ENCODE assay signal across 25 cellular contexts in genomic region chr6:13101409-13101808, GRCh38.
A peak's percentile ranks its signal among the peaks of the same experiment; 100 is the strongest.
DNase-seq lines count a peak whose midpoint lies in the region; ATAC-seq, FAIRE-seq and TF ChIP-seq lines count a peak whose summit lies in the region.
"Had no signal": no experiment of that assay in that cellular context is flagged by ENCODE, and none has a peak within 500 bp of the region (broad histone marks: within the 10 kb centered on the region; RNA-seq: fewer than 3 reads in every experiment).

No MANE protein-coding gene starts in this region.

- no peak overlapping the region for H3K23ac ChIP-seq in H1 (ENCODE audit: insufficient read length)

- no peak overlapping the region for H2BK20ac ChIP-seq in H1 (ENCODE audit: low read length)

- H3K27ac ChIP-seq in H1 (ENCODE audit: low read depth, low read length): no peak overlapping the region
- H3K27ac ChIP-seq: RWPE1 had no signal

- TF ChIP-seq CTCF in H1 (IDR thresholded peaks at IDR 0.05; ENCODE audit: control extremely low read depth in 1 of 3, insufficient read depth in 1 of 3, low read depth in 1 of 3, low read length in 3 of 3): no peak
- TF ChIP-seq CTCF in GM10266 (IDR thresholded peaks at IDR 0.05; ENCODE audit: control insufficient read depth, insufficient read depth, low read depth, missing control alignments): no peak

- H3K4me1 Mint-ChIP-seq in activated CD4-positive, alpha-beta T cell treated with anti-CD3 and anti-CD28 coated beads, Interleukin-2, amount 10 ng/mL, durations not matched to agents 24 days and 14 days: no peaks in the 10 kb centered on the region
- H3K4me1 Mint-ChIP-seq in stimulated activated effector memory CD8-positive, alpha-beta T cell treated with anti-CD3 and anti-CD28 coated beads, Interleukin-12 subunit alpha, Interleukin-12 subunit beta, amount 100 ng/mL, for 72 hours: no peaks in the 10 kb centered on the region
- H3K4me1 Mint-ChIP-seq: CD8-positive, alpha-beta memory T cell had no signal

- H4K8ac ChIP-seq in H1 (ENCODE audit: extremely low read depth, insufficient read depth, low read length): no peak overlapping the region

- H4K5ac ChIP-seq in H1 (ENCODE audit: insufficient read length, low read depth, low read length): no peak overlapping the region

- H2BK12ac ChIP-seq in H1 (ENCODE audit: low read depth, low read length): no peak overlapping the region

- no peak overlapping the region for H3K14ac ChIP-seq in H1 (ENCODE audit: insufficient read length)

- H4K20me1 ChIP-seq in H1 (replicated peaks in 1 of 2; ENCODE audit: control insufficient read depth in 1 of 2, insufficient read depth in 2 of 2, low read length in 2 of 2): no peaks in the 10 kb centered on the region

- H3K56ac ChIP-seq in H1 (replicated peaks; ENCODE audit: insufficient read length, low read depth, low read length): no peak overlapping the region

- H3K27me3 ChIP-seq in H1 (replicated peaks in 1 of 4; ENCODE audit: control insufficient read depth in 3 of 4, extremely low read depth in 1 of 4, insufficient read depth in 3 of 4, low read length in 3 of 4): no peaks in the 10 kb centered on the region

- no peaks in the 10 kb centered on the region for H3K23me2 ChIP-seq in H1 (ENCODE audit: low read depth, low read length)

- H3K27ac Mint-ChIP-seq in activated CD4-positive, alpha-beta T cell treated with anti-CD3 and anti-CD28 coated beads, Interleukin-2, amount 10 ng/mL, durations not matched to agents 24 days and 14 days: no peak overlapping the region
- no peak overlapping the region for H3K27ac Mint-ChIP-seq in stimulated activated effector memory CD8-positive, alpha-beta T cell treated with anti-CD3 and anti-CD28 coated beads, Interleukin-12 subunit alpha, Interleukin-12 subunit beta, amount 100 ng/mL, for 72 hours
- H3K27ac Mint-ChIP-seq: CD8-positive, alpha-beta memory T cell; H9; HFFc6 had no signal

- 92% methylated on average over 5 of the region's 5 CpGs; no CpG with 5 or more reads in 1 of the 2 experiments for WGBS in H1 (ENCODE audit: extremely low coverage in 1 of 2, insufficient coverage in 1 of 2, insufficient read length in 1 of 2, insufficient replicate concordance in 2 of 2, low coverage in 1 of 2, low lambda C conversion rate in 2 of 2, missing lambda C conversion rate in 1 of 2), 2 experiments

- FAIRE-seq in H1 (lab: Jason Lieb, UNC): peak; percentile 32
- FAIRE-seq: G401.6, HTR-8/SVneo had no signal

- peaks cover 0 to 2% (median under 1%) of the 10 kb centered on the region in 4 experiments; a peak in 2 of 7 replicates for H3K4me1 ChIP-seq in H1 (replicated peaks in 1 of 4; ENCODE audit: control insufficient read depth in 3 of 4, insufficient read depth in 4 of 4, low read length in 3 of 4)

- TF ChIP-seq RAD21 in H1 (IDR thresholded peaks at IDR 0.05 in 1 of 2, conservative IDR thresholded peaks at IDR 0.05 in 1 of 2; ENCODE audit: low read depth in 2 of 2, low read length in 2 of 2): no peak

- H3K9me3 ChIP-seq in H1 (ENCODE audit: insufficient read depth in 2 of 2, low read depth in 1 of 2, low read length in 1 of 2): no peaks in the 10 kb centered on the region

- no peak overlapping the region for H3K18ac ChIP-seq in H1 (ENCODE audit: extremely low read depth, low read length)

- H2BK120ac ChIP-seq in H1 (replicated peaks; ENCODE audit: low read depth, low read length): no peak overlapping the region

- H2AK5ac ChIP-seq in H1 (ENCODE audit: low read depth, low read length): no peak overlapping the region

- ATAC-seq in stimulated activated effector memory CD8-positive, alpha-beta T cell treated with anti-CD3 and anti-CD28 coated beads, Interleukin-12 subunit alpha, Interleukin-12 subunit beta, amount 100 ng/mL, for 72 hours: no peak
- ATAC-seq: SK-N-SH treated with all-trans-retinoic acid at 6 μM for 48 hours had no signal

- H3K79me2 ChIP-seq in H1 (ENCODE audit: control insufficient read depth in 1 of 2, insufficient read depth in 2 of 2, low read length in 2 of 2): no peaks in the 10 kb centered on the region

- no peak for TF ChIP-seq POLR2A in H1 (IDR thresholded peaks at IDR 0.05; ENCODE audit: control extremely low read depth in 1 of 2, low read depth in 2 of 2, low read length in 2 of 2)

- H3K36me3 ChIP-seq in H1 (ENCODE audit: control insufficient read depth in 2 of 4, insufficient read depth in 4 of 4, low read length in 3 of 4): no peaks in the 10 kb centered on the region; a peak in 1 of 8 replicates

- intact Hi-C loops in activated CD4-positive, alpha-beta T cell treated with anti-CD3 and anti-CD28 coated beads, Interleukin-2, amount 10 ng/mL, durations not matched to agents 24 days and 14 days (cut with micrococcal nuclease): no loop called here

- no peak overlapping the region for H3K4me3 Mint-ChIP-seq in activated CD4-positive, alpha-beta T cell treated with anti-CD3 and anti-CD28 coated beads, Interleukin-2, amount 10 ng/mL, durations not matched to agents 24 days and 14 days
- H3K4me3 Mint-ChIP-seq in stimulated activated effector memory CD8-positive, alpha-beta T cell treated with anti-CD3 and anti-CD28 coated beads, Interleukin-12 subunit alpha, Interleukin-12 subunit beta, amount 100 ng/mL, for 72 hours: no peak overlapping the region
- H3K4me3 Mint-ChIP-seq: CD8-positive, alpha-beta memory T cell; H9; HFFc6 had no signal

- no peak overlapping the region for H2BK5ac ChIP-seq in H1 (ENCODE audit: low read depth, low read length)

- CTCF ChIA-PET in H1 (lab: Charles Lee; ENCODE audit: partially characterized antibody): interaction anchor here (0.9 to 4.6 kb wide), 5 partner anchors 10 to 77 kb away, joined by 3 to 26 read pairs (median 3); no protein-coding TSS in a partner anchor

- peak; percentile 24 for DNase-seq in activated CD4-positive, alpha-beta T cell treated with anti-CD3 and anti-CD28 coated beads, Interleukin-2, amount 10 ng/mL, durations not matched to agents 24 days and 14 days
- no peak for DNase-seq in activated CD4-positive, alpha-beta T cell treated with anti-CD3 and anti-CD28 coated beads for 4 hours
- peak; percentile 50 for DNase-seq in NOMO-1 treated with dmso at 0.1 percent for 144 hours (lab: John Stamatoyannopoulos, UW; ENCODE audit: unreplicated experiment)
- DNase-seq in H1 (ENCODE audit: low read depth in 1 of 2, low spot score in 2 of 2): no peak
- no peak for DNase-seq in HK-2 (ENCODE audit: unreplicated experiment)
- no peak for DNase-seq in stimulated activated effector memory CD8-positive, alpha-beta T cell treated with anti-CD3 and anti-CD28 coated beads, Interleukin-12 subunit alpha, Interleukin-12 subunit beta, amount 100 ng/mL, for 72 hours (ENCODE audit: low spot score in 2 of 2)
- DNase-seq in GM10266 (ENCODE audit: extremely low spot score): no peak
- DNase-seq: 8988T; C1 segment of cervical spinal cord; Calu3; CD8-positive, alpha-beta memory T cell; DMS153; H9; HFFc6; KG1; NCI-H1417; NCI-H187; NCI-H446; NCI-H526; SHP77 treated with DMSO at 0.1 percent for 48 hours; T-helper 1 cell had no signal

- no peak overlapping the region for H2BK15ac ChIP-seq in H1 (ENCODE audit: low read length)

- H3K4ac ChIP-seq in H1 (replicated peaks; ENCODE audit: insufficient read length, low read depth, low read length): no peak overlapping the region

- H4K91ac ChIP-seq in H1 (replicated peaks; ENCODE audit: insufficient read length, low read length): no peak overlapping the region

- no peaks in the 10 kb centered on the region for H3K36me3 Mint-ChIP-seq in activated CD4-positive, alpha-beta T cell treated with anti-CD3 and anti-CD28 coated beads, Interleukin-2, amount 10 ng/mL, durations not matched to agents 24 days and 14 days (ENCODE audit: low read depth)
- H3K36me3 Mint-ChIP-seq in stimulated activated effector memory CD8-positive, alpha-beta T cell treated with anti-CD3 and anti-CD28 coated beads, Interleukin-12 subunit alpha, Interleukin-12 subunit beta, amount 100 ng/mL, for 72 hours: no peaks in the 10 kb centered on the region
- H3K36me3 Mint-ChIP-seq: CD8-positive, alpha-beta memory T cell had no signal

- H3K27me3 Mint-ChIP-seq in activated CD4-positive, alpha-beta T cell treated with anti-CD3 and anti-CD28 coated beads, Interleukin-2, amount 10 ng/mL, durations not matched to agents 24 days and 14 days: peaks cover 12% of the 10 kb centered on the region

- TF ChIP-seq EP300 in H1 (IDR thresholded peaks at IDR 0.05; ENCODE audit: borderline replicate concordance in 1 of 2, low read depth in 2 of 2, low read length in 2 of 2): no peak

- H3K4me2 ChIP-seq in H1 (ENCODE audit: insufficient read depth in 1 of 2, low read depth in 2 of 2, low read length in 2 of 2): no peak overlapping the region

- no peak overlapping the region for H3K9ac ChIP-seq in H1 (replicated peaks in 1 of 4; ENCODE audit: extremely low read depth in 1 of 4, low read depth in 3 of 4, low read length in 3 of 4)

- H2AFZ ChIP-seq in H1 (ENCODE audit: low read length): no peak overlapping the region

- no peaks in the 10 kb centered on the region for H3K9me3 Mint-ChIP-seq in activated CD4-positive, alpha-beta T cell treated with anti-CD3 and anti-CD28 coated beads, Interleukin-2, amount 10 ng/mL, durations not matched to agents 24 days and 14 days
- H3K9me3 Mint-ChIP-seq in stimulated activated effector memory CD8-positive, alpha-beta T cell treated with anti-CD3 and anti-CD28 coated beads, Interleukin-12 subunit alpha, Interleukin-12 subunit beta, amount 100 ng/mL, for 72 hours: no peaks in the 10 kb centered on the region
- H3K9me3 Mint-ChIP-seq: CD8-positive, alpha-beta memory T cell; H9; HFFc6 had no signal

- H3K79me1 ChIP-seq in H1 (ENCODE audit: low read depth, low read length): no peaks in the 10 kb centered on the region

- POLR2A ChIA-PET in H1 (lab: Charles Lee; ENCODE audit: partially characterized antibody): interaction anchor here (1.5 kb wide), 1 partner anchor 10 kb away, joined by 3 read pairs; no protein-coding TSS in a partner anchor

- no peak overlapping the region for H3K4me3 ChIP-seq in H1 (ENCODE audit: extremely low read depth in 1 of 4, insufficient read depth in 2 of 4, low read depth in 3 of 4, low read length in 4 of 4)

TF ChIP-seq in H1, 55 proteins besides CTCF, POLR2A, EP300 and RAD21:
- TF ChIP-seq ZNF274 (IDR thresholded peaks at IDR 0.05; ENCODE audit: borderline replicate concordance, extremely low read depth, low read length) (no peak), CTBP2 (IDR thresholded peaks at IDR 0.05; ENCODE audit: borderline replicate concordance, insufficient read depth, insufficient read length, low read length) (no peak), NRF1 (IDR thresholded peaks at IDR 0.05; ENCODE audit: low read depth, low read length) (no peak), EGR1 (IDR thresholded peaks at IDR 0.05; ENCODE audit: borderline replicate concordance, low read depth, low read length) (no peak), TAF7 (optimal IDR thresholded peaks at IDR 0.05; ENCODE audit: borderline replicate concordance, low read depth, low read length) (no peak)

Comparison
In these comparisons a context has a peak if more than half of its experiments do, and no peak if none do; other contexts are left out.
1. DNase-seq: peak in activated CD4-positive, alpha-beta T cell treated with anti-CD3 and anti-CD28 coated beads, Interleukin-2, amount 10 ng/mL, durations not matched to agents 24 days and 14 days (single experiment) and NOMO-1 treated with dmso at 0.1 percent for 144 hours (single experiment); none in activated CD4-positive, alpha-beta T cell treated with anti-CD3 and anti-CD28 coated beads for 4 hours (0 of 2), H1 (0 of 2), HK-2 (single experiment), stimulated activated effector memory CD8-positive, alpha-beta T cell treated with anti-CD3 and anti-CD28 coated beads, Interleukin-12 subunit alpha, Interleukin-12 subunit beta, amount 100 ng/mL, for 72 hours (0 of 2) and GM10266 (single experiment).